In the genomic region with DNA sequence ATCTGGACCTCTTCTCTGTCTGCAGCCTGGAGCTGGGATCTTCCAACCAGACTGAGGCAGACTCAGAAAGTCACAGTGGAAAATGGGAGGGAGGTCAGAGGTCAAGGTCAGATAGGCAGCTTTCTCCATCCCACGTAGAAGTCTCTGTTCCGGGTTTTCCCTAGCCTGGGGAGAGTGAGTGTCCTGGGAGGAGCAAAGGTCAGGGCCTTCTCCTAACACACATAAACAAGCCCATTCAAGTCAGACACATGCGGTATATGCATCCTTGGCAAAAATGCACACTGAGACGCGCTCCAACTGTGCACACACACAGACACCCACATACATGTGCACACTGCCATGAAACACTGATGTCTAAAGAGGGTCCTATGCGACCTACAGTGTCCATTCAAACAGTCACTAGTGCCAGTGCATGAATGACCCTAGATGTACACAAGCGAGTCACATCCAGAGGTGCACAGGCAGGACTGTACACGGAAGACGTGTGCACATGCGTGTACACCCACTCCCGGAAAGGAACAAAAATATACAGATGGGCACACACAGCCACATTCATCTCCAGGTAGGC, we compare ENCODE assay signal across 8 cellular contexts. TPM values are rescaled to one million over a fixed set of nuclear protein-coding genes. Genes with fewer than 3 reads are reported as not detected.
DNase-seq lines count a peak whose midpoint lies in the region; ATAC-seq and TF ChIP-seq lines count a peak whose summit lies in the region.

No MANE protein-coding gene starts in this region.

- H3K4me3 Mint-ChIP-seq in CD4-positive, alpha-beta memory T cell = peak overlapping the region; percentile 93 to 99 (median 98)
- H3K4me3 Mint-ChIP-seq in WTC11 = peak overlapping the region; percentile 95

- H3K9me3 Mint-ChIP-seq in CD4-positive, alpha-beta memory T cell = no peaks in the 10 kb centered on the region
- no peaks in the 10 kb centered on the region for H3K9me3 Mint-ChIP-seq in WTC11

- DNase-seq in CD4-positive, alpha-beta memory T cell = no peak
- no peak for DNase-seq in WTC11 (ENCODE audit: low spot score)
- peak in 2 of 3 donors; percentile 26 to 41 for DNase-seq in right cardiac atrium
- no peak for DNase-seq in NCI-H2171 (lab: John Stamatoyannopoulos, UW)
- DNase-seq in GM19238 (ENCODE audit: insufficient read length, low spot score) = no peak

- peaks cover 39 to 92% (median 66%) of the 10 kb centered on the region in 4 donors for H3K4me1 Mint-ChIP-seq in CD4-positive, alpha-beta memory T cell
- H3K4me1 Mint-ChIP-seq in WTC11 = peaks cover 43% of the 10 kb centered on the region

- H3K27me3 ChIP-seq in CD4-positive, alpha-beta memory T cell (ENCODE audit: insufficient read depth, low read length) = no peaks in the 10 kb centered on the region
- no peaks in the 10 kb centered on the region for H3K27me3 ChIP-seq in right cardiac atrium (ENCODE audit: control insufficient read depth, insufficient read depth)

- H3K36me3 Mint-ChIP-seq in CD4-positive, alpha-beta memory T cell = peaks cover 0 to 23% of the 10 kb centered on the region in 2 donors
- no peaks in the 10 kb centered on the region for H3K36me3 Mint-ChIP-seq in WTC11

- WGBS in right cardiac atrium = 14% methylated on average over 11 of the region's 11 CpGs

- POLR2A ChIA-PET in CD4-positive, alpha-beta memory T cell (lab: Charles Lee; ENCODE audit: partially characterized antibody) = interaction anchor here (1.0 to 38.1 kb wide), 17 partner anchors 8 to 210 kb away, joined by 3 to 1950 read pairs (median 11); partner anchors contain the start of genes GLYCTK, PPM1M, TLR9 and WDR82
- POLR2A ChIA-PET in WTC11 (lab: Charles Lee) = interaction anchor here (0.6 to 2.8 kb wide), 8 partner anchors 10 to 477 kb away, joined by 3 to 19 read pairs (median 3); partner anchors contain the start of genes GLYCTK, RPL29 and WDR82

- intact Hi-C loops in CD4-positive, alpha-beta memory T cell (cut with micrococcal nuclease) = loop anchor here (2.0 kb wide), 2 partner anchors 15 to 101 kb away; no protein-coding TSS in a partner anchor
- intact Hi-C loops in right cardiac atrium (cut with DNase I) = no loop called here

- CTCF ChIA-PET in CD4-positive, alpha-beta memory T cell (lab: Charles Lee; ENCODE audit: partially characterized antibody) = interaction anchor here (0.9 to 31.1 kb wide), 7 partner anchors 15 to 112 kb away, joined by 3 to 684 read pairs (median 11); partner anchors contain the start of genes GLYCTK, TLR9 and WDR82
- CTCF ChIA-PET in WTC11 (lab: Charles Lee) = interaction anchor here (0.6 to 9.1 kb wide), 17 partner anchors 8 to 265 kb away, joined by 3 to 222 read pairs (median 5); partner anchors contain the start of genes ABHD14B, DUSP7, POC1A and TLR9

- peaks cover 75% of the 10 kb centered on the region for H3K4me1 ChIP-seq in CD4-positive, alpha-beta memory T cell (ENCODE audit: insufficient read depth, low read length)
- H3K4me1 ChIP-seq in right cardiac atrium (ENCODE audit: control insufficient read depth, insufficient read depth, low read length) = peaks cover 17% of the 10 kb centered on the region

- H3K36me3 ChIP-seq in CD4-positive, alpha-beta memory T cell (ENCODE audit: insufficient read depth, low read length) = peaks cover 17% of the 10 kb centered on the region

- H3K9me3 ChIP-seq in CD4-positive, alpha-beta memory T cell (ENCODE audit: control insufficient read depth in 1 of 2, low read length in 2 of 2) = no peaks in the 10 kb centered on the region
- H3K9me3 ChIP-seq in right cardiac atrium (ENCODE audit: control insufficient read depth, low read length) = no peaks in the 10 kb centered on the region

- TF ChIP-seq CTCF in WTC11 (IDR thresholded peaks at IDR 0.05) = no peak

- no peaks in the 10 kb centered on the region for H3K27me3 Mint-ChIP-seq in CD4-positive, alpha-beta memory T cell
- H3K27me3 Mint-ChIP-seq in WTC11 (ENCODE audit: low read depth) = peaks cover 8% of the 10 kb centered on the region

- peak overlapping the region; percentile 32 to 93 for H3K4me3 ChIP-seq in CD4-positive, alpha-beta memory T cell (ENCODE audit: low read length in 2 of 2)
- H3K4me3 ChIP-seq in right cardiac atrium (ENCODE audit: low read length) = peak overlapping the region; percentile 55
- H3K4me3 ChIP-seq in skin epidermis = peak overlapping the region; percentile 64 to 97 (median 75)

- ATAC-seq in HG02678 (IDR thresholded peaks at IDR 0.05; ENCODE audit: unreplicated experiment) (peak; percentile 5), WTC11 (peak; percentile 7), right cardiac atrium (peak in 1 of 2 donors; percentile 0), HG03139 (IDR thresholded peaks at IDR 0.05; ENCODE audit: unreplicated experiment) (no peak)

- peak overlapping the region; percentile 92 for H3K27ac ChIP-seq in CD4-positive, alpha-beta memory T cell (ENCODE audit: low read depth, low read length)
- H3K27ac ChIP-seq in right cardiac atrium (ENCODE audit: low read length) = peak overlapping the region; percentile 67
- H3K27ac ChIP-seq in skin epidermis = peak overlapping the region in 20 of 21 experiments; percentile 79 to 99 (median 90)

- peak overlapping the region; percentile 82 to 97 (median 95) for H3K27ac Mint-ChIP-seq in CD4-positive, alpha-beta memory T cell
- H3K27ac Mint-ChIP-seq in WTC11 = peak overlapping the region; percentile 89

TF ChIP-seq in WTC11, 78 proteins besides CTCF, POLR2A, EP300 and RAD21:
- peak; percentile 98 for TF ChIP-seq PRDM15 (CRISPR knock-in tag; IDR thresholded peaks at IDR 0.05)
- TF ChIP-seq HMGA2 (CRISPR knock-in tag; IDR thresholded peaks at IDR 0.05) = no peak
TF ChIP-seq in WTC11: peak in this region for 1.

RNA-seq across cellular contexts. Expression of gene TWF2, which starts 0.7 kb away (rescaled TPM):
- 10 to 100 TPM; 69.3 to 76.1 TPM for total RNA-seq in CD4-positive, alpha-beta memory T cell
- 100 to 1,000 TPM; 122 to 124 TPM for polyA plus RNA-seq in CD4-positive, alpha-beta memory T cell
- total RNA-seq in WTC11 (2021) (60.8 to 71.1 TPM (median 66.3 TPM) in 3 replicates), right cardiac atrium (10 to 100 TPM; 32.0 to 70.0 (median 45.0) TPM)
- 56.5 TPM for polyA plus RNA-seq in right cardiac atrium

RNA-seq across cellular contexts. Expression of gene PPM1M, which starts 7.3 kb away (rescaled TPM):
- 10 to 100 TPM; 70.2 to 81.1 TPM for total RNA-seq in CD4-positive, alpha-beta memory T cell
- 10 to 100 TPM; 52.0 to 85.3 TPM for polyA plus RNA-seq in CD4-positive, alpha-beta memory T cell
- total RNA-seq in WTC11 (2021) (5.1 to 7.0 TPM (median 6.0 TPM) in 3 replicates), right cardiac atrium (10 to 100 TPM; 11.3 to 16.3 (median 14.7) TPM)
- 9.5 TPM for polyA plus RNA-seq in right cardiac atrium

RNA-seq across cellular contexts. Expression of gene TLR9, which starts 12.8 kb away (rescaled TPM):
- total RNA-seq in CD4-positive, alpha-beta memory T cell = 1 to 10 TPM; 2.3 to 3.0 TPM
- not detected for polyA plus RNA-seq in CD4-positive, alpha-beta memory T cell
- total RNA-seq in WTC11 (2021) = not detected in 3 replicates
- under 1 TPM; 0.09 to 0.24 (median 0.20) TPM for total RNA-seq in right cardiac atrium
- polyA plus RNA-seq in right cardiac atrium = 0.05 TPM

RNA-seq across cellular contexts. Expression of gene WDR82, which starts 40.2 kb away (rescaled TPM):
- 100 to 1,000 TPM; 149 to 150 TPM for total RNA-seq in CD4-positive, alpha-beta memory T cell
- 100 to 1,000 TPM in 1 of 2 donors, 10 to 100 TPM in 1; 62.3 to 143 TPM for polyA plus RNA-seq in CD4-positive, alpha-beta memory T cell
- total RNA-seq in WTC11 (2021) (64.6 to 69.7 TPM (median 64.9 TPM) in 3 replicates), right cardiac atrium (10 to 100 TPM; 61.0 to 65.5 (median 63.2) TPM)
- 36.9 TPM for polyA plus RNA-seq in right cardiac atrium

RNA-seq across cellular contexts. Expression of gene ALAS1, which starts 40.3 kb away (rescaled TPM):
- 10 to 100 TPM; 30.0 to 34.6 TPM for total RNA-seq in CD4-positive, alpha-beta memory T cell
- 10 to 100 TPM; 30.5 to 35.4 TPM for polyA plus RNA-seq in CD4-positive, alpha-beta memory T cell
- total RNA-seq in WTC11 (2021) (39.1 to 43.0 TPM (median 39.4 TPM) in 3 replicates), right cardiac atrium (100 to 1,000 TPM in 3 of 4 donors, 10 to 100 TPM in 1; 95.7 to 123 (median 110) TPM)
- polyA plus RNA-seq in right cardiac atrium = 119 TPM

Comparison
In these comparisons a context has a peak if more than half of its experiments do, and no peak if none do; other contexts are left out.
1. DNase-seq: peak in right cardiac atrium (2 of 3); none in CD4-positive, alpha-beta memory T cell (0 of 5), WTC11 (single experiment), NCI-H2171 (single experiment) and GM19238 (single experiment).
2. Peak in every context shown above with its lines, with median percentiles within 50 percentile points of each other: H3K27ac ChIP-seq and H3K4me3 ChIP-seq.